In the genomic region with DNA sequence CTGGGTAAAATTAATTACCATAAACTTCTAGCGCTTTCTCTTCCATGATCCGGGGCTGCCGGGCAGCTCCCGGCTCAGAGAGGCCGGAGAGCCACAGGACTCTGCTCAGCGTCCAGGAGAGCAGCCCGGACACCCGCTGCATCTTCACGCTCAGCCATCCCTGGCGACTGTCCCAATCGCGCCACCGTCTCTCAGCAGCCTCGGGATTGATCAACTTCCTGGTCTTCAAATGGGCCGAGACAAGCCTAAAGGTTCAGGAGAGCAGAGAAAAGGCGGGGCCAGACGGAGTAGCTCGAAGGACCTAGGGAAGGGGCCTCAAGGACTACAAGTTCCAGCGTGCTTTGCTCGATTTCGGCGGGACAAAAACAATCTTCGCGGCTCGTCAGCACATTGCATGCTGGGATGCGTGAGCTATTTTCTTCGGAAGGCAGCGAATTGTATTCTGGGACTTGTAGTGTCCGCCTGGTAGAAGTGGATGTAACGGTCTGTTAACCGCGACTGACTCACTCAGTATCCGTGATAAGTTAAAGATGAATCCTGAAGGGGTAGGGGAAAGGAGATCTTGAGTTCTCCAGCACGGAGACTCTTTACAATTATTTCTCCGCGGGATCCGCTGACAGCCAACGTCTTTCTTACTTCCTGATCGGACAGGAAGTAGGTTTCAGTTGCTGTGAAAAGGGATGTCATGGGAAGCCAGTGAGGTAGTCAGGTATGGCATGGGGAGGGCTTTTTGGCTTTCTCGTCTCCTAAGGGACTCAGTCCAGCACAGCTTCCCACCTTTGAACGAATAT, we compare ENCODE assay signal across 8 cellular contexts. TPM values are rescaled to one million over a fixed set of nuclear protein-coding genes. Genes with fewer than 3 reads are reported as not detected.
DNase-seq lines count a peak whose midpoint lies in the region; ATAC-seq and TF ChIP-seq lines count a peak whose summit lies in the region.

A gene with protein sequence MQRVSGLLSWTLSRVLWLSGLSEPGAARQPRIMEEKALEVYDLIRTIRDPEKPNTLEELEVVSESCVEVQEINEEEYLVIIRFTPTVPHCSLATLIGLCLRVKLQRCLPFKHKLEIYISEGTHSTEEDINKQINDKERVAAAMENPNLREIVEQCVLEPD (minus strand): TSS at position 212 of the 791 bp plus-strand sequence. CDS start 70 bp downstream, at position 142.

- TF ChIP-seq CTCF in AG10803 (conservative IDR thresholded peaks at IDR 0.05; ENCODE audit: low read length): no peak

- DNase-seq in AG10803 (ENCODE audit: low read depth) (peak; percentile 98), NCI-H446 treated with DMSO at 0.1 percent for 48 hours (lab: John Stamatoyannopoulos, UW) (peak; percentile 96), cerebellum (ENCODE audit: low spot score) (peak; percentile 94), islet precursor cell (peak; percentile 99)
- peak; percentile 90 to 94 (median 93) for DNase-seq in stimulated activated CD4-positive, alpha-beta T cell treated with anti-CD3 and anti-CD28 coated beads, Interleukin-12 subunit alpha, Interleukin-12 subunit beta, amount 100 ng/mL, for 48 hours (ENCODE audit: low read depth in 2 of 3, low spot score in 1 of 3)

- ATAC-seq in GM19035 (IDR thresholded peaks at IDR 0.05; ENCODE audit: unreplicated experiment) (peak; percentile 75), HG03354 (IDR thresholded peaks at IDR 0.05; ENCODE audit: poor library complexity, severe bottlenecking, unreplicated experiment) (peak; percentile 75)
- ATAC-seq in activated CD4-positive, CD25-positive, alpha-beta regulatory T cell treated with anti-CD3 and anti-CD28 coated beads, Interleukin-2, amount 50 U/mL, for 24 hours: peak; percentile 85 to 88

- peak within 1 kb of the TSS; percentile 86 for H3K4me3 ChIP-seq in AG10803 (ENCODE audit: low read length)

RNA-seq across cellular contexts. Expression of the gene that starts here (rescaled TPM):
- total RNA-seq in cerebellum: 33.6 TPM

Comparison
In these comparisons a context has a peak if more than half of its experiments do, and no peak if none do; other contexts are left out.
1. Peak in every context shown above with its lines: DNase-seq, ATAC-seq and H3K4me3 ChIP-seq.